In genomic region chr14:59957890-59958289, GRCh38 we compare ENCODE assay signal across 7 cellular contexts. TPM values are rescaled to one million over a fixed set of nuclear protein-coding genes. Genes with fewer than 3 reads are reported as not detected.
"Had no signal": no experiment of that assay in that cellular context is flagged by ENCODE, and none has a peak within 500 bp of the region (broad histone marks: within the 10 kb centered on the region; RNA-seq: fewer than 3 reads in every experiment).

No MANE protein-coding gene starts in this region.

RNA-seq across cellular contexts. Expression of gene LRRC9, which starts 37.9 kb away (rescaled TPM):
- total RNA-seq: naive thymus-derived CD8-positive, alpha-beta T cell; natural killer cell treated with Interleukin-12 subunit alpha and Interleukin-12 subunit beta and Interleukin-15 and Interleukin-18, amount 100 ng/mL, for 72 hours; osteocyte; smooth muscle cell; stomach; thoracic aorta; tibial nerve had no signal
